ENCODE assay signal across 21 cellular contexts in the genomic region with DNA sequence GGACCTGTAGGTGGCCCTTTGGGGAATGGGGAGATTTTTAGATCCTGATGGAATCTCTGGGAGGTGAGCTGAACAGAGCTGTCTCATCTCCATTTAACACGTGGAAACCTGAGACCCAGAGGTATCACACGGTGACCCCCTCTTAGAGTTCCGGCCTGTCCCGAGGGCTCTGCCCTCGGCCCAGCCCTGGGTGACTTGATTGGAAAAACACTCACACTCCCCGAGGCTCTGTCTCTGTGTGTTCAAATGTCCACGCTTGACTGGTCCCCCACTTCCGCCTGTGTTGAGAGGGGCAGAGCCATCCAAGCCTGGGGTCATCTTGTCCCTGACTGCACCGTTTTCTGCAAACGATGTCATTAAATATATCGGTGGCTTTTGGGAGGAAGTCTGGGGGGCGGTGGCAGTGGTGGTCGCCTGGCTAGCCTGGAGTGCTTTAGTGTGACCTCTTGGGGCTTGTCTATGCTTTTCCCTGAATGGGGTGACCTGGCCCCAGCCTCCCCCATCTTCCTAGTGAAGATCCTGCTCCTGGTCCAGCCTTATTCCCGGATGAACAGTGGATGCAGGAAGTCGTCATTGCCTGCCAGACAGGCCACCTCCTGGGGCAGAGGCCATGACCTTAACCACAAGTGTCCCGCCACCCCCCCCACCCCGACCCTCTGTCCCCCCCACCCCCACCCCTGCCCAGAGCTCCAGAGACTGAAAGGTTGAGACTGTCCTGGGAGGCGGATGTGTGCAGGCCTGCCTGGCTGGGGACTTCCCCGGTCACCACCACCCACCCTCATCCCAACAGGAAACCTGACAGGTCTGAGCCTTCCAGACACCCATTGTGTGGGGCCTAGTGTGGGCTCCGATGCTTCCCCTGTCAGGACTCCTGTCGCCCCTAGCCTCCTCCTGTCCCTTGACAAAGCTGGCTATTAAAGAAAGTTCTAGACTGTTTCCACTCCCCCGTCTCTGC. TPM values are rescaled to one million over a fixed set of nuclear protein-coding genes. Genes with fewer than 3 reads are reported as not detected.
DNase-seq lines count a peak whose midpoint lies in the region; ATAC-seq and TF ChIP-seq lines count a peak whose summit lies in the region.
"Had no signal": no experiment of that assay in that cellular context is flagged by ENCODE, and none has a peak within 500 bp of the region (broad histone marks: within the 10 kb centered on the region; RNA-seq: fewer than 3 reads in every experiment).

No MANE protein-coding gene starts in this region.

- DNase-seq in NAMALWA (ENCODE audit: low spot score) = peak; percentile 34
- peak; percentile 36 for DNase-seq in dermis blood vessel endothelial cell
- no peak for DNase-seq in occipital lobe (lab: John Stamatoyannopoulos, UW)
- DNase-seq in GM13976 (ENCODE audit: low spot score) = no peak
- no peak for DNase-seq in T-helper 2 cell
- DNase-seq in NCI-H226 = no peak
- DNase-seq: activated CD4-positive, alpha-beta T cell treated with anti-CD3 and anti-CD28 coated beads, Interleukin-2, amount 10 ng/mL, durations not matched to agents 7 days and 5 days; activated effector memory CD4-positive, alpha-beta T cell treated with anti-CD3 and anti-CD28 coated beads, Interleukin-2, amount 50 U/mL, for 16 hours; activated naive CD8-positive, alpha-beta T cell treated with anti-CD3 and anti-CD28 coated beads, Interleukin-2, amount 50 U/mL, for 24 hours; AML-193; Calu3; mammary epithelial cell; NCI-H1417; NCI-H2171; NCI-H526 treated with DMSO at 0.1 percent for 48 hours; SHP77 treated with DMSO at 0.1 percent for 48 hours; stimulated activated CD4-positive, alpha-beta T cell treated with anti-CD3 and anti-CD28 coated beads, Interleukin-4, amount 100 ng/mL, for 4 hours; stomach had no signal

- H3K27ac Mint-ChIP-seq in nephron = peak overlapping the region; percentile 55 to 97 (median 56)
- H3K27ac Mint-ChIP-seq in stimulated activated memory B cell treated with anti-CD40 and anti-IgM and Interleukin-4, amounts not matched to agents 10 μg/mL and 1 μg/mL and 100 μg/mL, for 72 hours = no peak overlapping the region
- H3K27ac Mint-ChIP-seq: activated CD4-positive, alpha-beta T cell treated with anti-CD3 and anti-CD28 coated beads, Interleukin-2, amount 10 ng/mL, durations not matched to agents 7 days and 5 days; activated naive CD8-positive, alpha-beta T cell treated with anti-CD3 and anti-CD28 coated beads, Interleukin-2, amount 50 U/mL, for 24 hours had no signal

- H3K9me3 Mint-ChIP-seq in nephron = no peaks in the 10 kb centered on the region
- H3K9me3 Mint-ChIP-seq in stimulated activated memory B cell treated with anti-CD40 and anti-IgM and Interleukin-4, amounts not matched to agents 10 μg/mL and 1 μg/mL and 100 μg/mL, for 72 hours = no peaks in the 10 kb centered on the region
- H3K9me3 Mint-ChIP-seq: activated CD4-positive, alpha-beta T cell treated with anti-CD3 and anti-CD28 coated beads, Interleukin-2, amount 10 ng/mL, durations not matched to agents 7 days and 5 days; activated naive CD8-positive, alpha-beta T cell treated with anti-CD3 and anti-CD28 coated beads, Interleukin-2, amount 50 U/mL, for 24 hours; dendritic cell treated with granulocyte-macrophage colony-stimulating factor and Interleukin-4, amounts not matched to agents 40 ng/mL and 50 ng/mL, for 4 days had no signal

- ATAC-seq in stimulated activated memory B cell treated with anti-CD40 and anti-IgM and Interleukin-4, amounts not matched to agents 10 μg/mL and 1 μg/mL and 100 μg/mL, for 72 hours = peak; percentile 28
- ATAC-seq: activated naive CD8-positive, alpha-beta T cell treated with anti-CD3 and anti-CD28 coated beads, Interleukin-2, amount 50 U/mL, for 24 hours had no signal

- in situ Hi-C loops in GM13976 (cut with MboI; ENCODE audit: low sequenced_read_pairs, unreplicated experiment) = no loop called here

- peaks cover 71% of the 10 kb centered on the region for H3K4me1 Mint-ChIP-seq in nephron
- H3K4me1 Mint-ChIP-seq in stimulated activated memory B cell treated with anti-CD40 and anti-IgM and Interleukin-4, amounts not matched to agents 10 μg/mL and 1 μg/mL and 100 μg/mL, for 72 hours = peaks cover 18% of the 10 kb centered on the region

- H3K27me3 Mint-ChIP-seq in nephron (ENCODE audit: low read depth) = peaks cover 3% of the 10 kb centered on the region
- H3K27me3 Mint-ChIP-seq in stimulated activated memory B cell treated with anti-CD40 and anti-IgM and Interleukin-4, amounts not matched to agents 10 μg/mL and 1 μg/mL and 100 μg/mL, for 72 hours = peaks cover 72% of the 10 kb centered on the region

- peak overlapping the region in 1 of 3 experiments; percentile 12 for H3K4me3 Mint-ChIP-seq in nephron
- H3K4me3 Mint-ChIP-seq in stimulated activated memory B cell treated with anti-CD40 and anti-IgM and Interleukin-4, amounts not matched to agents 10 μg/mL and 1 μg/mL and 100 μg/mL, for 72 hours = no peak overlapping the region
- H3K4me3 Mint-ChIP-seq: activated CD4-positive, alpha-beta T cell treated with anti-CD3 and anti-CD28 coated beads, Interleukin-2, amount 10 ng/mL, durations not matched to agents 7 days and 5 days; activated naive CD8-positive, alpha-beta T cell treated with anti-CD3 and anti-CD28 coated beads, Interleukin-2, amount 50 U/mL, for 24 hours; dendritic cell treated with granulocyte-macrophage colony-stimulating factor and Interleukin-4, amounts not matched to agents 40 ng/mL and 50 ng/mL, for 4 days had no signal

- peaks cover 3% of the 10 kb centered on the region for H3K36me3 Mint-ChIP-seq in nephron (ENCODE audit: low read depth)
- no peaks in the 10 kb centered on the region for H3K36me3 Mint-ChIP-seq in stimulated activated memory B cell treated with anti-CD40 and anti-IgM and Interleukin-4, amounts not matched to agents 10 μg/mL and 1 μg/mL and 100 μg/mL, for 72 hours

- no peak for TF ChIP-seq CTCF in nephron (IDR thresholded peaks at IDR 0.05; ENCODE audit: unreplicated experiment in 3 of 3)
- TF ChIP-seq CTCF in GM13976 (IDR thresholded peaks at IDR 0.05; ENCODE audit: borderline replicate concordance, control extremely low read depth, extremely low read depth, insufficient read depth, missing control alignments) = no peak

RNA-seq across cellular contexts. Expression of a gene that starts 5.3 kb away (rescaled TPM):
- total RNA-seq in dermis blood vessel endothelial cell (24.3 and 38.4 TPM in 2 replicates), occipital lobe (11.9 TPM)
- total RNA-seq: activated CD4-positive, alpha-beta T cell treated with anti-CD3 and anti-CD28 coated beads, Interleukin-2, amount 10 ng/mL, durations not matched to agents 7 days and 5 days had no signal

Comparison
In these comparisons a context has a peak if more than half of its experiments do, and no peak if none do; other contexts are left out.
1. DNase-seq: peak in NAMALWA (single experiment) and dermis blood vessel endothelial cell (single experiment); none in occipital lobe (single experiment), GM13976 (single experiment), T-helper 2 cell (0 of 5) and NCI-H226 (single experiment).